ENCODE assay signal across 28 cellular contexts in the genomic region with DNA sequence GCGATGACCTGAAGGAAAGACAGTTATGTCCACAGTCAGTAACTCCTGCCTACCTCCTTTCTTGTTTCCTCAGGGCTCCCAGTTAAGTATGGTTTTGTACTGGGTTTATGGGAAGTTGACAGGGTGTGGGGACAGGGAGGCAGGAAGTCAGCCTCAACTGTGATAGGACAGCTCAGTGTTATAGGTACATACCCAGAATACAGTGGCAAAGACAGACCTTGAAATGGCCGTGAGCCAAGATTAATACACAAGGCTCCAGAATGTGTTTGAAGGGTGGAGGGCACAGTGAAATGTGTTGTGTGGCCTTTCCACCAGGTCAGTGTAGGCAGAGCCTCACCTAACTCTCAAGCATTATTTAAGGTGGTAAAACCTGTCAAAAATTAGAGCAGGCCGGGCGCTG. TPM values are rescaled to one million over a fixed set of nuclear protein-coding genes. Genes with fewer than 3 reads are reported as not detected.
DNase-seq lines count a peak whose midpoint lies in the region; ATAC-seq and TF ChIP-seq lines count a peak whose summit lies in the region.
"Had no signal": no experiment of that assay in that cellular context is flagged by ENCODE, and none has a peak within 500 bp of the region (broad histone marks: within the 10 kb centered on the region; RNA-seq: fewer than 3 reads in every experiment).

No MANE protein-coding gene starts in this region.

- H3K9ac ChIP-seq in smooth muscle cell (ENCODE audit: low read depth), result no peak overlapping the region

- no peaks in the 10 kb centered on the region for H4K20me1 ChIP-seq in smooth muscle cell (ENCODE audit: low read depth)

- peaks cover 0 to under 1% of the 10 kb centered on the region in 2 donors for H3K36me3 Mint-ChIP-seq in activated T-cell treated with anti-CD3 and anti-CD28 coated beads, Interleukin-2, amount 50 U/mL, for 72 hours (ENCODE audit: insufficient read depth in 2 of 2)
- no peaks in the 10 kb centered on the region for H3K36me3 Mint-ChIP-seq in activated T-cell treated with anti-CD3 and anti-CD28 coated beads, Interleukin-2, amount 50 U/mL, for 4 hours (ENCODE audit: insufficient read depth)
- H3K36me3 Mint-ChIP-seq in T-cell, result no peaks in the 10 kb centered on the region
- H3K36me3 Mint-ChIP-seq in dendritic cell treated with granulocyte-macrophage colony-stimulating factor and Interleukin-4, amounts not matched to agents 40 ng/mL and 50 ng/mL, for 4 days (ENCODE audit: low read depth), result peaks cover 4% of the 10 kb centered on the region
- H3K36me3 Mint-ChIP-seq: stimulated activated naive B cell treated with anti-CD40 and anti-IgM and Interleukin-4, amounts not matched to agents 10 μg/mL and 1 μg/mL and 100 μg/mL, for 72 hours had no signal

- TF ChIP-seq CTCF in smooth muscle cell (IDR thresholded peaks at IDR 0.05; ENCODE audit: borderline replicate concordance, insufficient read depth, poor library complexity, severe bottlenecking), result no peak

- POLR2A ChIA-PET in T-cell (lab: Charles Lee), result no interaction called here

- H3K4me3 Mint-ChIP-seq in activated T-cell treated with anti-CD3 and anti-CD28 coated beads, Interleukin-2, amount 50 U/mL, for 72 hours, result peak overlapping the region; percentile 33 to 58
- no peak overlapping the region for H3K4me3 Mint-ChIP-seq in activated T-cell treated with anti-CD3 and anti-CD28 coated beads, Interleukin-2, amount 50 U/mL, for 4 hours
- H3K4me3 Mint-ChIP-seq in T-cell, result peak overlapping the region in 1 of 3 donors; percentile 71
- H3K4me3 Mint-ChIP-seq in dendritic cell treated with granulocyte-macrophage colony-stimulating factor and Interleukin-4, amounts not matched to agents 40 ng/mL and 50 ng/mL, for 4 days, result no peak overlapping the region
- H3K4me3 Mint-ChIP-seq: nephron; stimulated activated naive B cell treated with anti-CD40 and anti-IgM and Interleukin-4, amounts not matched to agents 10 μg/mL and 1 μg/mL and 100 μg/mL, for 72 hours had no signal

- intact Hi-C loops in dendritic cell treated with granulocyte-macrophage colony-stimulating factor and Interleukin-4, amounts not matched to agents 40 ng/mL and 50 ng/mL, for 4 days (cut with micrococcal nuclease), result loop anchor here (5.0 kb wide), 1 partner anchor 36 kb away; no protein-coding TSS in a partner anchor

- DNase-seq in activated T-cell treated with anti-CD3 and anti-CD28 coated beads, Interleukin-2, amount 50 U/mL, for 72 hours, result no peak
- DNase-seq in activated T-cell treated with anti-CD3 and anti-CD28 coated beads, Interleukin-2, amount 50 U/mL, for 4 hours, result no peak
- no peak for DNase-seq in T-cell
- no peak for DNase-seq in smooth muscle cell (lab: John Stamatoyannopoulos, UW; ENCODE audit: unreplicated experiment)
- no peak for DNase-seq in occipital lobe (lab: John Stamatoyannopoulos, UW)
- DNase-seq in SW 1271 (lab: John Stamatoyannopoulos, UW), result no peak
- DNase-seq: ACHN; activated effector memory CD4-positive, alpha-beta T cell treated with Interleukin-2 at 50 U/mL for 16 hours; aorta; central memory CD4-positive, alpha-beta T cell; GOT3; KBM-7; mesenchymal stem cell; MV-4-11; NCI-H187 treated with DMSO at 0.1 percent for 48 hours; NCI-H345; NCI-H82; PC-3; SHP77 treated with DMSO at 0.1 percent for 48 hours; stimulated activated naive B cell treated with anti-CD40 and anti-IgM and Interleukin-4, amounts not matched to agents 10 μg/mL and 1 μg/mL and 100 μg/mL, for 72 hours; tibial artery had no signal

- H3K4me3 ChIP-seq in smooth muscle cell, result no peak overlapping the region
- H3K4me3 ChIP-seq: gastroesophageal sphincter, tibial artery had no signal

- no peaks in the 10 kb centered on the region for H3K27me3 ChIP-seq in smooth muscle cell (ENCODE audit: low read depth)

- peaks cover 56% of the 10 kb centered on the region for H3K4me1 Mint-ChIP-seq in activated T-cell treated with anti-CD3 and anti-CD28 coated beads, Interleukin-2, amount 50 U/mL, for 72 hours (ENCODE audit: low read depth)
- H3K4me1 Mint-ChIP-seq in activated T-cell treated with anti-CD3 and anti-CD28 coated beads, Interleukin-2, amount 50 U/mL, for 4 hours (ENCODE audit: low read depth), result peaks cover 59% of the 10 kb centered on the region
- peaks cover 65 to 75% (median 71%) of the 10 kb centered on the region in 3 donors for H3K4me1 Mint-ChIP-seq in T-cell
- H3K4me1 Mint-ChIP-seq in dendritic cell treated with granulocyte-macrophage colony-stimulating factor and Interleukin-4, amounts not matched to agents 40 ng/mL and 50 ng/mL, for 4 days (ENCODE audit: low read depth), result peaks cover 57% of the 10 kb centered on the region

- CTCF ChIA-PET in T-cell (lab: Charles Lee), result interaction anchor here in 1 of 2 donors (1.3 kb wide), 1 partner anchor 12 kb away, joined by 3 read pairs; no protein-coding TSS in a partner anchor

- no peak overlapping the region for H3K4me2 ChIP-seq in smooth muscle cell

- WGBS in smooth muscle cell (ENCODE audit: low lambda C conversion rate), result 97% methylated on average over 4 of the region's 4 CpGs

- no peak overlapping the region for H3K27ac ChIP-seq in smooth muscle cell (ENCODE audit: low read depth)
- H3K27ac ChIP-seq: gastroesophageal sphincter, tibial artery had no signal

- H3K27me3 Mint-ChIP-seq in activated T-cell treated with anti-CD3 and anti-CD28 coated beads, Interleukin-2, amount 50 U/mL, for 72 hours (ENCODE audit: low read depth), result no peaks in the 10 kb centered on the region
- no peaks in the 10 kb centered on the region for H3K27me3 Mint-ChIP-seq in activated T-cell treated with anti-CD3 and anti-CD28 coated beads, Interleukin-2, amount 50 U/mL, for 4 hours (ENCODE audit: low read depth)
- no peaks in the 10 kb centered on the region for H3K27me3 Mint-ChIP-seq in T-cell
- no peaks in the 10 kb centered on the region for H3K27me3 Mint-ChIP-seq in dendritic cell treated with granulocyte-macrophage colony-stimulating factor and Interleukin-4, amounts not matched to agents 40 ng/mL and 50 ng/mL, for 4 days
- H3K27me3 Mint-ChIP-seq: progenitor cell of endocrine pancreas; stimulated activated naive B cell treated with anti-CD40 and anti-IgM and Interleukin-4, amounts not matched to agents 10 μg/mL and 1 μg/mL and 100 μg/mL, for 72 hours had no signal

- no peaks in the 10 kb centered on the region for H3K79me2 ChIP-seq in smooth muscle cell (ENCODE audit: low read depth)

- H3K9me3 ChIP-seq in smooth muscle cell (replicated peaks; ENCODE audit: low read depth), result no peaks in the 10 kb centered on the region
- H3K9me3 ChIP-seq: gastroesophageal sphincter, tibial artery had no signal

- no peaks in the 10 kb centered on the region for H3K9me3 Mint-ChIP-seq in activated T-cell treated with anti-CD3 and anti-CD28 coated beads, Interleukin-2, amount 50 U/mL, for 72 hours
- H3K9me3 Mint-ChIP-seq in activated T-cell treated with anti-CD3 and anti-CD28 coated beads, Interleukin-2, amount 50 U/mL, for 4 hours, result no peaks in the 10 kb centered on the region
- H3K9me3 Mint-ChIP-seq in T-cell, result no peaks in the 10 kb centered on the region
- no peaks in the 10 kb centered on the region for H3K9me3 Mint-ChIP-seq in dendritic cell treated with granulocyte-macrophage colony-stimulating factor and Interleukin-4, amounts not matched to agents 40 ng/mL and 50 ng/mL, for 4 days
- H3K9me3 Mint-ChIP-seq: nephron; stimulated activated naive B cell treated with anti-CD40 and anti-IgM and Interleukin-4, amounts not matched to agents 10 μg/mL and 1 μg/mL and 100 μg/mL, for 72 hours had no signal

- peaks cover 12% of the 10 kb centered on the region for H3K4me1 ChIP-seq in smooth muscle cell (ENCODE audit: low read depth)
- H3K4me1 ChIP-seq: gastroesophageal sphincter, tibial artery had no signal

- H2AFZ ChIP-seq in smooth muscle cell (ENCODE audit: low read depth), result peak overlapping the region; percentile 30

- no peaks in the 10 kb centered on the region for H3K36me3 ChIP-seq in smooth muscle cell (ENCODE audit: low read depth)
- H3K36me3 ChIP-seq: gastroesophageal sphincter, tibial artery had no signal

- H3F3A ChIP-seq in smooth muscle cell (ENCODE audit: low read depth), result no peaks in the 10 kb centered on the region

- H3K27ac Mint-ChIP-seq in activated T-cell treated with anti-CD3 and anti-CD28 coated beads, Interleukin-2, amount 50 U/mL, for 72 hours, result peak overlapping the region; percentile 40
- H3K27ac Mint-ChIP-seq in T-cell, result peak overlapping the region; percentile 87 to 89
- H3K27ac Mint-ChIP-seq in dendritic cell treated with granulocyte-macrophage colony-stimulating factor and Interleukin-4, amounts not matched to agents 40 ng/mL and 50 ng/mL, for 4 days, result peak overlapping the region; percentile 75
- H3K27ac Mint-ChIP-seq: nephron, progenitor cell of endocrine pancreas had no signal

- no peak for ATAC-seq in activated T-cell treated with anti-CD3 and anti-CD28 coated beads, Interleukin-2, amount 50 U/mL, for 72 hours (replicated peaks in 1 of 2)
- ATAC-seq in activated T-cell treated with anti-CD3 and anti-CD28 coated beads, Interleukin-2, amount 50 U/mL, for 4 hours, result no peak
- ATAC-seq in T-cell (replicated peaks in 1 of 4), result no peak
- no peak for ATAC-seq in GM19395 (IDR thresholded peaks at IDR 0.05; ENCODE audit: unreplicated experiment)
- ATAC-seq: esophagus mucosa; gastroesophageal sphincter; PC-3; stimulated activated naive B cell treated with anti-CD40 and anti-IgM and Interleukin-4, amounts not matched to agents 10 μg/mL and 1 μg/mL and 100 μg/mL, for 72 hours had no signal

RNA-seq across cellular contexts. Expression of a gene that starts 4.6 kb away (rescaled TPM):
- total RNA-seq in activated T-cell treated with anti-CD3 and anti-CD28 coated beads, Interleukin-2, amount 50 U/mL, for 72 hours, result 100 to 1,000 TPM; 102 to 104 TPM
- total RNA-seq in activated T-cell treated with anti-CD3 and anti-CD28 coated beads, Interleukin-2, amount 50 U/mL, for 4 hours, result 10 to 100 TPM; 14.7 to 20.9 (median 16.4) TPM
- total RNA-seq in T-cell (100 to 1,000 TPM; 196 to 240 (median 202) TPM), smooth muscle cell (not detected in 2 replicates), occipital lobe (2.2 TPM)
- polyA plus RNA-seq in smooth muscle cell, result not detected in 2 replicates
- total RNA-seq: PC-3, progenitor cell of endocrine pancreas had no signal

RNA-seq across cellular contexts. Expression of a gene that starts 17.9 kb away (rescaled TPM):
- total RNA-seq in activated T-cell treated with anti-CD3 and anti-CD28 coated beads, Interleukin-2, amount 50 U/mL, for 72 hours, result under 1 TPM in 1 of 2 donors, not detected in 1; 0.26 TPM
- total RNA-seq in activated T-cell treated with anti-CD3 and anti-CD28 coated beads, Interleukin-2, amount 50 U/mL, for 4 hours, result not detected
- total RNA-seq in T-cell (1 to 10 TPM in 2 of 5 donors, under 1 TPM in 3; 0.47 to 3.5 (median 0.88) TPM), smooth muscle cell (not detected in 2 replicates), occipital lobe (not detected)
- polyA plus RNA-seq in smooth muscle cell, result not detected in 2 replicates
- total RNA-seq: activated CD8-positive, alpha-beta memory T cell treated with anti-CD3 and anti-CD28 coated beads for 36 hours; aorta; esophagus mucosa; gastroesophageal sphincter; PC-3; progenitor cell of endocrine pancreas had no signal
- polyA plus RNA-seq: aorta had no signal

RNA-seq across cellular contexts. Expression of a gene that starts 58.4 kb away (rescaled TPM):
- 1 to 10 TPM in 1 of 2 donors, under 1 TPM in 1; 0.86 to 2.1 TPM for total RNA-seq in activated T-cell treated with anti-CD3 and anti-CD28 coated beads, Interleukin-2, amount 50 U/mL, for 72 hours
- under 1 TPM; 0.76 to 0.87 (median 0.79) TPM for total RNA-seq in activated T-cell treated with anti-CD3 and anti-CD28 coated beads, Interleukin-2, amount 50 U/mL, for 4 hours
- total RNA-seq in T-cell, result 1 to 10 TPM; 3.2 to 5.3 (median 3.6) TPM
- 9.0 and 11.7 TPM in 2 replicates for total RNA-seq in smooth muscle cell
- 6.8 and 7.0 TPM in 2 replicates for polyA plus RNA-seq in smooth muscle cell
- total RNA-seq in occipital lobe, result 3.1 TPM

Comparison
In these comparisons a context has a peak if more than half of its experiments do, and no peak if none do; other contexts are left out.
1. H3K4me3 Mint-ChIP-seq: peak in activated T-cell treated with anti-CD3 and anti-CD28 coated beads, Interleukin-2, amount 50 U/mL, for 72 hours (2 of 2); none in activated T-cell treated with anti-CD3 and anti-CD28 coated beads, Interleukin-2, amount 50 U/mL, for 4 hours (single experiment) and dendritic cell treated with granulocyte-macrophage colony-stimulating factor and Interleukin-4, amounts not matched to agents 40 ng/mL and 50 ng/mL, for 4 days (single experiment).
2. RNA of a gene that starts 4.6 kb away (total RNA-seq): 196 to 240 TPM in T-cell and 102 to 104 TPM in activated T-cell treated with anti-CD3 and anti-CD28 coated beads, Interleukin-2, amount 50 U/mL, for 72 hours; 14.7 to 20.9 TPM in activated T-cell treated with anti-CD3 and anti-CD28 coated beads, Interleukin-2, amount 50 U/mL, for 4 hours, 2.2 TPM in occipital lobe (single experiment) and not detected in smooth muscle cell; every median in the first group is over 4 times any median in the second.
3. Peak in every context shown above with its lines, with median percentiles within 50 percentile points of each other: H3K27ac Mint-ChIP-seq.